ENCODE assay signal across 28 cellular contexts in genomic region chr4:74018116-74018515, GRCh38. TPM values are rescaled to one million over a fixed set of nuclear protein-coding genes. Genes with fewer than 3 reads are reported as not detected.
"Had no signal": no experiment of that assay in that cellular context is flagged by ENCODE, and none has a peak within 500 bp of the region (broad histone marks: within the 10 kb centered on the region; RNA-seq: fewer than 3 reads in every experiment).

No MANE protein-coding gene starts in this region.

- H3K4me3 Mint-ChIP-seq: naive thymus-derived CD8-positive, alpha-beta T cell had no signal

- H3K4me3 ChIP-seq: coronary artery, dorsolateral prefrontal cortex, hepatocyte, spleen, stomach, thoracic aorta, transverse colon had no signal

- H2AFZ ChIP-seq: hepatocyte had no signal

- H3K9me3 ChIP-seq: neutrophil, spleen, stomach, thoracic aorta, transverse colon had no signal

- H3K36me3 Mint-ChIP-seq: naive thymus-derived CD8-positive, alpha-beta T cell had no signal

- H3K36me3 ChIP-seq: neutrophil, spleen, stomach, thoracic aorta, transverse colon had no signal

- H3K27me3 ChIP-seq: dorsolateral prefrontal cortex, foreskin keratinocyte, hepatocyte, neutrophil, spleen, stomach, transverse colon had no signal

- DNase-seq: caudate nucleus; dorsolateral prefrontal cortex; effector CD8-positive, alpha-beta T cell; foreskin keratinocyte; kidney glomerular epithelial cell; mesendoderm; naive thymus-derived CD8-positive, alpha-beta T cell; posterior cingulate gyrus; spleen; stimulated activated CD4-positive, alpha-beta T cell treated with anti-CD3 and anti-CD28 coated beads, Interleukin-15, amount 100 ng/mL, for 24 hours; stimulated activated CD4-positive, alpha-beta T cell treated with anti-CD3 and anti-CD28 coated beads, Interleukin-1b, Interleukin-23, amount 100 ng/mL, for 48 hours; stimulated activated CD4-positive, alpha-beta T cell treated with anti-CD3 and anti-CD28 coated beads, Interleukin-4, amount 100 ng/mL, for 4 hours; stimulated activated naive CD4-positive, alpha-beta T cell; stomach; substantia nigra; transverse colon had no signal

- ATAC-seq: esophagus mucosa; foreskin keratinocyte; naive thymus-derived CD8-positive, alpha-beta T cell; sciatic nerve had no signal

- H3K4me2 ChIP-seq: hepatocyte had no signal

- H3K27ac ChIP-seq: coronary artery, dorsolateral prefrontal cortex, foreskin keratinocyte, hepatocyte, thoracic aorta, transverse colon had no signal

RNA-seq across cellular contexts. Expression of gene CXCL5, which starts 19.6 kb away (rescaled TPM):
- total RNA-seq: chondrocyte; lower leg skin; naive thymus-derived CD8-positive, alpha-beta T cell had no signal
- polyA plus RNA-seq: naive thymus-derived CD8-positive, alpha-beta T cell; neural cell had no signal

RNA-seq across cellular contexts. Expression of gene CXCL3, which starts 20.4 kb away (rescaled TPM):
- total RNA-seq: naive thymus-derived CD8-positive, alpha-beta T cell; skeletal muscle tissue had no signal
- polyA plus RNA-seq: naive thymus-derived CD8-positive, alpha-beta T cell; neural cell had no signal

RNA-seq across cellular contexts. Expression of gene PPBP, which starts 30.1 kb away (rescaled TPM):
- total RNA-seq: chondrocyte; foreskin keratinocyte; naive thymus-derived CD8-positive, alpha-beta T cell; pulmonary artery endothelial cell; thoracic aorta; transverse colon had no signal
- polyA plus RNA-seq: foreskin keratinocyte, hepatocyte, neural cell had no signal

RNA-seq across cellular contexts. Expression of gene PF4, which starts 36.3 kb away (rescaled TPM):
- total RNA-seq: esophagus mucosa; foreskin keratinocyte; hepatocyte; lower leg skin; naive thymus-derived CD8-positive, alpha-beta T cell; osteoblast; pulmonary artery endothelial cell; thoracic aorta; transverse colon had no signal
- polyA plus RNA-seq: foreskin keratinocyte; naive thymus-derived CD8-positive, alpha-beta T cell; neural cell had no signal
